Comparison of ENCODE assay signal across 8 cellular contexts in the genomic region with DNA sequence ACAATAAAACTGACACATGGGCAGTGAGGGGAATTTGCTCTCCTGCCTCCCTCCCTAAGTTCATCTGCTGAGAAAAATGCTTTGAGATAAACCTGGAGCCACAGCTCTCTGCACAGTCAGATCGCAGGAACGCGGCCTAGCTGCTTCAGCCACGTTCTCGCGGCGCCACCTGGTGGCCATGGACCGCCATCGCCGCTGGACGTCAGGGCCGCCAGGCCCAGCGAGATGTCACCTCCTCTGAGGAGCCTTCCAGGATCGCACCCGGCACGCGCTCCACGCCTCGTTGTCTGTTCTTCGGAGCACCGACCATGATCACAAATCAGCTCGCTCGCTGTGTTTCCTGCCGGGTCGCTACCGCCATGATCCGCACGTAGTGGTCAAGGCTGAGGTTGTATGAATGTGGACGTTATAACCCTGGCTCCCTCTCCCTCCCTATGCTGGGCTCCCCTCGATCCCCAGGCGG. TPM values are rescaled to one million over a fixed set of nuclear protein-coding genes. Genes with fewer than 3 reads are reported as not detected.
DNase-seq lines count a peak whose midpoint lies in the region; ATAC-seq and TF ChIP-seq lines count a peak whose summit lies in the region.

No MANE protein-coding gene starts in this region.

- no peak for TF ChIP-seq POLR2A in Peyer's patch (IDR thresholded peaks at IDR 0.05)

- DNase-seq in DMS 273 (lab: John Stamatoyannopoulos, UW; ENCODE audit: unreplicated experiment), result peak; percentile 88
- DNase-seq in DMS 273 treated with DMSO at 0.1 percent for 48 hours (lab: John Stamatoyannopoulos, UW), result no peak
- peak in 2 of 3 donors; percentile 26 to 57 for DNase-seq in Peyer's patch
- DNase-seq in activated naive CD4-positive, alpha-beta T cell treated with Interleukin-2 at 50 U/mL for 16 hours, result peak; percentile 58
- DNase-seq in Right ventricle myocardium inferior (ENCODE audit: missing footprints), result peak; percentile 86
- DNase-seq in psoas muscle, result peak; percentile 66
- DNase-seq in NCI-H2107 treated with DMSO at 0.1 percent for 48 hours (lab: John Stamatoyannopoulos, UW; ENCODE audit: unreplicated experiment), result no peak

- no peak overlapping the region for H3K4me3 ChIP-seq in Peyer's patch
- no peak overlapping the region for H3K4me3 ChIP-seq in psoas muscle

- TF ChIP-seq CTCF in Peyer's patch (IDR thresholded peaks at IDR 0.05) (peak; percentile 26 to 53 (median 40)), psoas muscle (IDR thresholded peaks at IDR 0.05) (peak; percentile 57)

- H3K36me3 ChIP-seq in Peyer's patch (no peaks in the 10 kb centered on the region), psoas muscle (ENCODE audit: insufficient read depth in 1 of 2, low read depth in 1 of 2) (no peaks in the 10 kb centered on the region)

- H3K27ac ChIP-seq in Peyer's patch (no peak overlapping the region), psoas muscle (no peak overlapping the region)

- H3K4me1 ChIP-seq in Peyer's patch (no peaks in the 10 kb centered on the region), psoas muscle (no peaks in the 10 kb centered on the region)

- H3K27me3 ChIP-seq in Peyer's patch, result no peaks in the 10 kb centered on the region
- H3K27me3 ChIP-seq in psoas muscle (ENCODE audit: insufficient read depth in 3 of 3, low read length in 2 of 3), result peaks cover 0 to 5% (median 0%) of the 10 kb centered on the region in 3 donors

- 5 to 7% (median 6%) methylated on average over 28 to 31 of the region's 31 CpGs for WGBS in psoas muscle, 3 donors

- intact Hi-C loops in Right ventricle myocardium inferior (cut with DNase I) (loop anchor here (5.0 kb wide), 1 partner anchor 352 kb away; no protein-coding TSS in a partner anchor), psoas muscle (cut with DNase I) (no loop called here)

- no peaks in the 10 kb centered on the region for H3K9me3 ChIP-seq in Peyer's patch
- H3K9me3 ChIP-seq in psoas muscle, result no peaks in the 10 kb centered on the region

- ATAC-seq in Right ventricle myocardium inferior, result peak; percentile 61
- ATAC-seq in psoas muscle, result no peak
- ATAC-seq in GM21423 (IDR thresholded peaks at IDR 0.05; ENCODE audit: unreplicated experiment), result no peak

RNA-seq across cellular contexts. Expression of a gene that starts 20.6 kb away (rescaled TPM):
- not detected for total RNA-seq in Peyer's patch
- total RNA-seq in Right ventricle myocardium inferior, result not detected
- not detected for total RNA-seq in psoas muscle
- polyA plus RNA-seq in psoas muscle, result not detected

RNA-seq across cellular contexts. Expression of a gene that starts 45.8 kb away (rescaled TPM):
- not detected for total RNA-seq in Peyer's patch
- not detected for total RNA-seq in Right ventricle myocardium inferior
- not detected for total RNA-seq in psoas muscle
- polyA plus RNA-seq in psoas muscle, result not detected

Comparison
In these comparisons a context has a peak if more than half of its experiments do, and no peak if none do; other contexts are left out.
1. DNase-seq: peak in DMS 273 (single experiment), Peyer's patch (2 of 3), activated naive CD4-positive, alpha-beta T cell treated with Interleukin-2 at 50 U/mL for 16 hours (single experiment), Right ventricle myocardium inferior (single experiment) and psoas muscle (2 of 2); none in DMS 273 treated with DMSO at 0.1 percent for 48 hours (single experiment) and NCI-H2107 treated with DMSO at 0.1 percent for 48 hours (single experiment).